ENCODE assay signal across 20 cellular contexts in genomic region chr4:13531609-13531998, GRCh38. TPM values are rescaled to one million over a fixed set of nuclear protein-coding genes. Genes with fewer than 3 reads are reported as not detected.
"Had no signal": no experiment of that assay in that cellular context is flagged by ENCODE, and none has a peak within 500 bp of the region (broad histone marks: within the 10 kb centered on the region; RNA-seq: fewer than 3 reads in every experiment).

No MANE protein-coding gene starts in this region.

- FAIRE-seq: astrocyte, endothelial cell of umbilical vein, islet of Langerhans, small intestine had no signal

- H3K36me3 ChIP-seq: transverse colon, vagina had no signal

- H3K27ac ChIP-seq: transverse colon, vagina had no signal

- H3K9me3 Mint-ChIP-seq: activated T-helper 17 cell treated with anti-CD3 and anti-CD28 coated beads, Interleukin-2, amount 50 U/mL, for 72 hours had no signal

- H3K9me3 ChIP-seq: mucosa of descending colon, transverse colon, vagina had no signal

- H3K27ac Mint-ChIP-seq: activated naive CD4-positive, alpha-beta T cell treated with anti-CD3 and anti-CD28 coated beads for 36 hours; activated T-helper 17 cell treated with anti-CD3 and anti-CD28 coated beads, Interleukin-2, amount 50 U/mL, for 72 hours had no signal

- DNase-seq: activated CD4-positive, alpha-beta T cell treated with anti-CD3 and anti-CD28 coated beads, Interleukin-2, amount 50 U/mL, for 1 hour; activated naive CD4-positive, alpha-beta T cell treated with anti-CD3 and anti-CD28 coated beads for 36 hours; glutamatergic neuron; mucosa of descending colon; nucleus accumbens; small intestine; stimulated activated CD4-positive, alpha-beta T cell treated with anti-CD3 and anti-CD28 coated beads, Interleukin-4, amount 100 ng/mL, for 4 hours; stimulated activated naive CD8-positive, alpha-beta T cell treated with anti-CD3 and anti-CD28 coated beads, Interleukin-15, Interleukin-2, amounts not matched to agents 100 U/mL and 50 U/mL, for 24 hours; SW 1271; transverse colon had no signal

- ATAC-seq: activated CD4-positive, CD25-positive, alpha-beta regulatory T cell treated with anti-CD3 and anti-CD28 coated beads, Interleukin-2, amount 50 U/mL, for 24 hours; activated T-helper 17 cell treated with anti-CD3 and anti-CD28 coated beads, Interleukin-2, amount 50 U/mL, for 72 hours; left lobe of liver; mucosa of descending colon; naive thymus-derived CD4-positive, alpha-beta T cell; stimulated activated naive CD8-positive, alpha-beta T cell treated with anti-CD3 and anti-CD28 coated beads, Interleukin-15, Interleukin-2, amounts not matched to agents 100 U/mL and 50 U/mL, for 24 hours had no signal

- H3K4me3 ChIP-seq: mucosa of descending colon, transverse colon, vagina had no signal

- H3K4me3 Mint-ChIP-seq: activated naive CD4-positive, alpha-beta T cell treated with anti-CD3 and anti-CD28 coated beads for 36 hours; activated T-helper 17 cell treated with anti-CD3 and anti-CD28 coated beads, Interleukin-2, amount 50 U/mL, for 72 hours; T-helper 2 cell treated with Interferon-gamma antibody and Interleukin-4, amounts not matched to agents 5 μg/mL and 100 μg/mL, for 36 hours had no signal

RNA-seq across cellular contexts. Expression of gene NKX3-2, which starts 12.7 kb away (rescaled TPM):
- total RNA-seq: activated CD8-positive, alpha-beta memory T cell treated with anti-CD3 and anti-CD28 coated beads for 36 hours; activated naive CD4-positive, alpha-beta T cell treated with anti-CD3 and anti-CD28 coated beads for 36 hours; activated T-helper 17 cell treated with anti-CD3 and anti-CD28 coated beads, Interleukin-2, amount 50 U/mL, for 72 hours; endothelial cell of umbilical vein; left lobe of liver; naive thymus-derived CD4-positive, alpha-beta T cell had no signal
- polyA plus RNA-seq: endothelial cell of umbilical vein; naive thymus-derived CD4-positive, alpha-beta T cell had no signal
